In the genomic region with DNA sequence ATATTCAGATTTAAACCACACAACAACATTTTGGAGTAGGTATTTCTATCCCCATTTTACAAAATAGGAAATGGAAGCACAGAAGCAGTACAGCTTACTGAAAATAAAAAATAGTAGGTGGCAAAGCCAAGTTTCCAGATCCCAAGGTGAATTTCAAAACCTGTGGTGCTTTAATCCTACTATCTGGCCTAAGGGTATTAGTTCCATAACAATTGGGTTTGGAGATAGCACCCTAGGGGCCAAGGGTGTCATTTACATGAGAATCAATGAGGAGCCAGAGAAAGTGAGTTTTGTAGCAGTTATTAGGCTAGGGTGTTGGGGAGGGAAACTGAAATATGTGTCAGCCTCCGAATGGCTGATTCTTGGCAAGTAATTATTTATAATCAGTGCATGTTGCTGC, we compare ENCODE assay signal across 27 cellular contexts. TPM values are rescaled to one million over a fixed set of nuclear protein-coding genes. Genes with fewer than 3 reads are reported as not detected.
"Had no signal": no experiment of that assay in that cellular context is flagged by ENCODE, and none has a peak within 500 bp of the region (broad histone marks: within the 10 kb centered on the region; RNA-seq: fewer than 3 reads in every experiment).

No MANE protein-coding gene starts in this region.

- H3K4me3 Mint-ChIP-seq: activated B cell treated with CpG ODN at 0.5 μM for 24 hours; activated CD4-positive, alpha-beta T cell treated with anti-CD3 and anti-CD28 coated beads, Interleukin-2, amount 10 ng/mL, durations not matched to agents 24 days and 14 days; activated CD8-positive, alpha-beta memory T cell treated with anti-CD3 and anti-CD28 coated beads, Interleukin-2, amount 10 ng/mL, durations not matched to agents 7 days and 5 days; activated naive CD4-positive, alpha-beta T cell treated with anti-CD3 and anti-CD28 coated beads, Interleukin-2, amount 50 U/mL, for 24 hours; activated naive CD8-positive, alpha-beta T cell treated with anti-CD3 and anti-CD28 coated beads, Interleukin-2, amount 50 U/mL, for 24 hours; activated T-cell treated with anti-CD3 and anti-CD28 coated beads, Interleukin-2, amount 50 U/mL, for 24 hours; activated T-helper 1 cell treated with anti-CD3 and anti-CD28 coated beads, Interleukin-12 subunit alpha, Interleukin-12 subunit beta, Interleukin-2, Interleukin-4 antibody, amounts not matched to agents 30 ng/mL and 10 ng/mL and 1 ng/mL, durations not matched to agents 14 hours and 24 hours and 36 hours; brain; T-helper 17 cell had no signal

- H3K9me3 Mint-ChIP-seq: activated B cell treated with CpG ODN at 0.5 μM for 24 hours; activated CD4-positive, alpha-beta T cell treated with anti-CD3 and anti-CD28 coated beads, Interleukin-2, amount 10 ng/mL, durations not matched to agents 24 days and 14 days; activated naive CD4-positive, alpha-beta T cell treated with anti-CD3 and anti-CD28 coated beads, Interleukin-2, amount 50 U/mL, for 24 hours; activated T-cell treated with anti-CD3 and anti-CD28 coated beads, Interleukin-2, amount 50 U/mL, for 24 hours; activated T-helper 1 cell treated with anti-CD3 and anti-CD28 coated beads, Interleukin-12 subunit alpha, Interleukin-12 subunit beta, Interleukin-2, Interleukin-4 antibody, amounts not matched to agents 30 ng/mL and 10 ng/mL and 1 ng/mL, durations not matched to agents 14 hours and 24 hours and 36 hours had no signal

- H3K36me3 ChIP-seq: ascending aorta had no signal

- H3K27me3 ChIP-seq: ascending aorta had no signal

- ATAC-seq: activated CD8-positive, alpha-beta memory T cell treated with anti-CD3 and anti-CD28 coated beads, Interleukin-2, amount 10 ng/mL, durations not matched to agents 7 days and 5 days; activated naive CD8-positive, alpha-beta T cell treated with anti-CD3 and anti-CD28 coated beads, Interleukin-2, amount 50 U/mL, for 24 hours; T-helper 17 cell had no signal

- H3K27ac Mint-ChIP-seq: activated B cell treated with CpG ODN at 0.5 μM for 24 hours; activated CD4-positive, alpha-beta T cell treated with anti-CD3 and anti-CD28 coated beads, Interleukin-2, amount 10 ng/mL, durations not matched to agents 24 days and 14 days; activated CD8-positive, alpha-beta memory T cell treated with anti-CD3 and anti-CD28 coated beads, Interleukin-2, amount 10 ng/mL, durations not matched to agents 7 days and 5 days; activated naive CD4-positive, alpha-beta T cell treated with anti-CD3 and anti-CD28 coated beads, Interleukin-2, amount 50 U/mL, for 24 hours; activated naive CD8-positive, alpha-beta T cell treated with anti-CD3 and anti-CD28 coated beads, Interleukin-2, amount 50 U/mL, for 24 hours; activated T-cell treated with anti-CD3 and anti-CD28 coated beads, Interleukin-2, amount 50 U/mL, for 24 hours; activated T-helper 1 cell treated with anti-CD3 and anti-CD28 coated beads, Interleukin-12 subunit alpha, Interleukin-12 subunit beta, Interleukin-2, Interleukin-4 antibody, amounts not matched to agents 30 ng/mL and 10 ng/mL and 1 ng/mL, durations not matched to agents 14 hours and 24 hours and 36 hours; brain; T-helper 17 cell had no signal

- DNase-seq: activated B cell treated with CpG ODN at 0.5 μM for 24 hours; activated CD4-positive, alpha-beta T cell treated with anti-CD3 and anti-CD28 coated beads for 1 hour; activated CD4-positive, alpha-beta T cell treated with anti-CD3 and anti-CD28 coated beads, Interleukin-2, amount 10 ng/mL, durations not matched to agents 24 days and 14 days; activated CD4-positive, alpha-beta T cell treated with anti-CD3 and anti-CD28 coated beads, Interleukin-2, amount 50 U/mL, for 48 hours; activated CD8-positive, alpha-beta memory T cell treated with anti-CD3 and anti-CD28 coated beads, Interleukin-2, amount 10 ng/mL, durations not matched to agents 7 days and 5 days; activated effector memory CD4-positive, alpha-beta T cell treated with Interleukin-2 at 50 U/mL for 16 hours; activated naive CD4-positive, alpha-beta T cell; activated naive CD8-positive, alpha-beta T cell treated with anti-CD3 and anti-CD28 coated beads, Interleukin-2, amount 50 U/mL, for 24 hours; activated T-cell treated with anti-CD3 and anti-CD28 coated beads, Interleukin-2, amount 50 U/mL, for 24 hours; amniotic stem cell; MM.1S; NCI-H1105; NCI-H1436; NCI-H1694 treated with DMSO at 0.1 percent for 48 hours; NCI-H2029 treated with DMSO at 0.1 percent for 48 hours; NCI-H345; NCI-H510A; NCI-H526 treated with DMSO at 0.1 percent for 48 hours; NCI-H82; SIG-M5; T-helper 17 cell; T-helper 9 cell had no signal

- H3K4me1 Mint-ChIP-seq: activated B cell treated with CpG ODN at 0.5 μM for 24 hours; activated CD4-positive, alpha-beta T cell treated with anti-CD3 and anti-CD28 coated beads, Interleukin-2, amount 10 ng/mL, durations not matched to agents 24 days and 14 days; activated CD8-positive, alpha-beta memory T cell treated with anti-CD3 and anti-CD28 coated beads, Interleukin-2, amount 10 ng/mL, durations not matched to agents 7 days and 5 days; activated naive CD4-positive, alpha-beta T cell treated with anti-CD3 and anti-CD28 coated beads, Interleukin-2, amount 50 U/mL, for 24 hours; activated naive CD8-positive, alpha-beta T cell treated with anti-CD3 and anti-CD28 coated beads, Interleukin-2, amount 50 U/mL, for 24 hours; T-helper 17 cell had no signal

- H3K4me3 ChIP-seq: ascending aorta had no signal

- H3K9me3 ChIP-seq: ascending aorta had no signal

- H3K4me1 ChIP-seq: ascending aorta had no signal

- H3K36me3 Mint-ChIP-seq: activated naive CD4-positive, alpha-beta T cell treated with anti-CD3 and anti-CD28 coated beads, Interleukin-2, amount 50 U/mL, for 24 hours had no signal

- H3K27ac ChIP-seq: ascending aorta had no signal

RNA-seq across cellular contexts. Expression of a gene that starts 24.9 kb away (rescaled TPM):
- total RNA-seq: activated B cell treated with CpG ODN at 0.5 μM for 24 hours, OCI-LY7 had no signal
